In the genomic region with DNA sequence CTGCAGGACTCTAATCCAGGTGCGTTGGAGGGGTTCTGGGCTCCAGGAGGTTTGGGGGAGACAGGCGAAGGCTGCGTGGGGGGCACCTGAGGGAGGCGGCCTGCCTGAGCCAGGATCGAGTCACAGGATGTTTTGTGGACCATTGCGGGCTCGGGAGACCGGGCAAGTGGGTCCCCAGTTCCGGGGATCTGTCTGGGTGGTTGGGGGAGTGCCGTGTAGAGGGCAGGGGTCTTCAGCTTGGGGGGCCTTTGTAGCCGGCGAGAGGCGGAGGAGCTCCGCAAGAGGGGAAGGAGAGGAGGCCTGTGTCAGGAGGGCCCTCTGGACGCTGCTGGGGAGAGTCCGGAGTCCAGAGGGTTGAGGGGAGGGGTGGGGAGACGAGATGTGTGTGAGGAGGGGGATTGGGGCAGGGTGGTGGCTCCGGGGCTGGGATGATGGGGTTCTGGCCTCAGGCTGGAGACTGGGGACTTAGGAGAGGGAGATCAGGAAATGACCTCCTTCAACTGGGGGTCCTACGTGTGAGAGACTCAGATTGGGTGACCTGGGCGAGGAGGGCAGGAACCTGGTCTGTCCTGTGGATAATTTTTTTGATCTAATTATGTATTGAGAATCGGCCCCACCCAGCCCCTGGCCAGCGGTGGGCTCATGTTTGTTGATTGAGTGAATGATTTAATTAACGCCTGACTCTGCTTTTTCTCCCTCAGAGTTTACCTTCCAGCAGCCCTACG, we compare ENCODE assay signal across 1 cellular context.
TF ChIP-seq lines count a peak whose summit lies in the region.

No MANE protein-coding gene starts in this region.

TF ChIP-seq in HepG2, 621 proteins besides CTCF, POLR2A, EP300 and RAD21 (continued from another document and continues in another):
- no peak for TF ChIP-seq ONECUT2 (CRISPR knock-in tag; IDR thresholded peaks at IDR 0.05)
- TF ChIP-seq, protein P1, sequence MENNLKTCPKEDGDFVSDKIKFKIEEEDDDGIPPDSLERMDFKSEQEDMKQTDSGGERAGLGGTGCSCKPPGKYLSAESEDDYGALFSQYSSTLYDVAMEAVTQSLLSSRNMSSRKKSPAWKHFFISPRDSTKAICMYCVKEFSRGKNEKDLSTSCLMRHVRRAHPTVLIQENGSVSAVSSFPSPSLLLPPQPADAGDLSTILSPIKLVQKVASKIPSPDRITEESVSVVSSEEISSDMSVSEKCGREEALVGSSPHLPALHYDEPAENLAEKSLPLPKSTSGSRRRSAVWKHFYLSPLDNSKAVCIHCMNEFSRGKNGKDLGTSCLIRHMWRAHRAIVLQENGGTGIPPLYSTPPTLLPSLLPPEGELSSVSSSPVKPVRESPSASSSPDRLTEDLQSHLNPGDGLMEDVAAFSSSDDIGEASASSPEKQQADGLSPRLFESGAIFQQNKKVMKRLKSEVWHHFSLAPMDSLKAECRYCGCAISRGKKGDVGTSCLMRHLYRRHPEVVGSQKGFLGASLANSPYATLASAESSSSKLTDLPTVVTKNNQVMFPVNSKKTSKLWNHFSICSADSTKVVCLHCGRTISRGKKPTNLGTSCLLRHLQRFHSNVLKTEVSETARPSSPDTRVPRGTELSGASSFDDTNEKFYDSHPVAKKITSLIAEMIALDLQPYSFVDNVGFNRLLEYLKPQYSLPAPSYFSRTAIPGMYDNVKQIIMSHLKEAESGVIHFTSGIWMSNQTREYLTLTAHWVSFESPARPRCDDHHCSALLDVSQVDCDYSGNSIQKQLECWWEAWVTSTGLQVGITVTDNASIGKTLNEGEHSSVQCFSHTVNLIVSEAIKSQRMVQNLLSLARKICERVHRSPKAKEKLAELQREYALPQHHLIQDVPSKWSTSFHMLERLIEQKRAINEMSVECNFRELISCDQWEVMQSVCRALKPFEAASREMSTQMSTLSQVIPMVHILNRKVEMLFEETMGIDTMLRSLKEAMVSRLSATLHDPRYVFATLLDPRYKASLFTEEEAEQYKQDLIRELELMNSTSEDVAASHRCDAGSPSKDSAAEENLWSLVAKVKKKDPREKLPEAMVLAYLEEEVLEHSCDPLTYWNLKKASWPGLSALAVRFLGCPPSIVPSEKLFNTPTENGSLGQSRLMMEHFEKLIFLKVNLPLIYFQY (CRISPR knock-in tag; IDR thresholded peaks at IDR 0.05; ENCODE audit: borderline replicate concordance) = no peak
- TF ChIP-seq ZNF17 (CRISPR knock-in tag; IDR thresholded peaks at IDR 0.05) = no peak
- no peak for TF ChIP-seq SP5 (CRISPR knock-in tag; IDR thresholded peaks at IDR 0.05; ENCODE audit: borderline replicate concordance, low read depth)
- TF ChIP-seq, protein P2, sequence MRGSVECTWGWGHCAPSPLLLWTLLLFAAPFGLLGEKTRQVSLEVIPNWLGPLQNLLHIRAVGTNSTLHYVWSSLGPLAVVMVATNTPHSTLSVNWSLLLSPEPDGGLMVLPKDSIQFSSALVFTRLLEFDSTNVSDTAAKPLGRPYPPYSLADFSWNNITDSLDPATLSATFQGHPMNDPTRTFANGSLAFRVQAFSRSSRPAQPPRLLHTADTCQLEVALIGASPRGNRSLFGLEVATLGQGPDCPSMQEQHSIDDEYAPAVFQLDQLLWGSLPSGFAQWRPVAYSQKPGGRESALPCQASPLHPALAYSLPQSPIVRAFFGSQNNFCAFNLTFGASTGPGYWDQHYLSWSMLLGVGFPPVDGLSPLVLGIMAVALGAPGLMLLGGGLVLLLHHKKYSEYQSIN (CRISPR knock-in tag; IDR thresholded peaks at IDR 0.05; ENCODE audit: borderline replicate concordance) = no peak
- no peak for TF ChIP-seq ARHGAP35 (CRISPR knock-in tag; IDR thresholded peaks at IDR 0.05; ENCODE audit: borderline replicate concordance)
- TF ChIP-seq ZNF292 (CRISPR knock-in tag; IDR thresholded peaks at IDR 0.05; ENCODE audit: borderline replicate concordance, low read depth) = peak; percentile 65; the same call in 1 of the 2 replicates
- peak; percentile 10 for TF ChIP-seq HNRNPLL (IDR thresholded peaks at IDR 0.05; ENCODE audit: low read depth, low read length, poor library complexity, severe bottlenecking)
- TF ChIP-seq, protein P3, sequence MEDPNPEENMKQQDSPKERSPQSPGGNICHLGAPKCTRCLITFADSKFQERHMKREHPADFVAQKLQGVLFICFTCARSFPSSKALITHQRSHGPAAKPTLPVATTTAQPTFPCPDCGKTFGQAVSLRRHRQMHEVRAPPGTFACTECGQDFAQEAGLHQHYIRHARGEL (CRISPR knock-in tag; IDR thresholded peaks at IDR 0.05) = no peak; the same call in 1 of the 2 replicates
- no peak for TF ChIP-seq GPN1 (CRISPR knock-in tag; IDR thresholded peaks at IDR 0.05; ENCODE audit: borderline replicate concordance)
- TF ChIP-seq, protein P4, sequence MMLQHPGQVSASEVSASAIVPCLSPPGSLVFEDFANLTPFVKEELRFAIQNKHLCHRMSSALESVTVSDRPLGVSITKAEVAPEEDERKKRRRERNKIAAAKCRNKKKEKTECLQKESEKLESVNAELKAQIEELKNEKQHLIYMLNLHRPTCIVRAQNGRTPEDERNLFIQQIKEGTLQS (CRISPR knock-in tag; IDR thresholded peaks at IDR 0.05) = no peak
- TF ChIP-seq, protein P5, sequence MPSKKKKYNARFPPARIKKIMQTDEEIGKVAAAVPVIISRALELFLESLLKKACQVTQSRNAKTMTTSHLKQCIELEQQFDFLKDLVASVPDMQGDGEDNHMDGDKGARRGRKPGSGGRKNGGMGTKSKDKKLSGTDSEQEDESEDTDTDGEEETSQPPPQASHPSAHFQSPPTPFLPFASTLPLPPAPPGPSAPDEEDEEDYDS (CRISPR knock-in tag; IDR thresholded peaks at IDR 0.05) = no peak
- no peak for TF ChIP-seq ATF7 (IDR thresholded peaks at IDR 0.05)
- TF ChIP-seq ATF7 (CRISPR knock-in tag; IDR thresholded peaks at IDR 0.05) = no peak
- TF ChIP-seq ZSCAN20 (CRISPR knock-in tag; IDR thresholded peaks at IDR 0.05; ENCODE audit: borderline replicate concordance) = no peak
- peak; percentile 21; the same call in 1 of the 2 replicates for TF ChIP-seq ZNF619 (CRISPR knock-in tag; IDR thresholded peaks at IDR 0.05)
- no peak for TF ChIP-seq ZNF329 (CRISPR knock-in tag; IDR thresholded peaks at IDR 0.05; ENCODE audit: low read depth)
- TF ChIP-seq RFX5 (IDR thresholded peaks at IDR 0.05; ENCODE audit: low read depth, low read length) = no peak
- TF ChIP-seq, protein P6, sequence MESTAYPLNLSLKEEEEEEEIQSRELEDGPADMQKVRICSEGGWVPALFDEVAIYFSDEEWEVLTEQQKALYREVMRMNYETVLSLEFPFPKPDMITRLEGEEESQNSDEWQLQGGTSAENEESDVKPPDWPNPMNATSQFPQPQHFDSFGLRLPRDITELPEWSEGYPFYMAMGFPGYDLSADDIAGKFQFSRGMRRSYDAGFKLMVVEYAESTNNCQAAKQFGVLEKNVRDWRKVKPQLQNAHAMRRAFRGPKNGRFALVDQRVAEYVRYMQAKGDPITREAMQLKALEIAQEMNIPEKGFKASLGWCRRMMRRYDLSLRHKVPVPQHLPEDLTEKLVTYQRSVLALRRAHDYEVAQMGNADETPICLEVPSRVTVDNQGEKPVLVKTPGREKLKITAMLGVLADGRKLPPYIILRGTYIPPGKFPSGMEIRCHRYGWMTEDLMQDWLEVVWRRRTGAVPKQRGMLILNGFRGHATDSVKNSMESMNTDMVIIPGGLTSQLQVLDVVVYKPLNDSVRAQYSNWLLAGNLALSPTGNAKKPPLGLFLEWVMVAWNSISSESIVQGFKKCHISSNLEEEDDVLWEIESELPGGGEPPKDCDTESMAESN (CRISPR knock-in tag; conservative IDR thresholded peaks at IDR 0.05) = peak; percentile 30
- TF ChIP-seq ZNF549 (CRISPR knock-in tag; IDR thresholded peaks at IDR 0.05) = no peak
- TF ChIP-seq ZNF737 (CRISPR knock-in tag; IDR thresholded peaks at IDR 0.05; ENCODE audit: borderline replicate concordance) = no peak
- no peak; the same call in 1 of the 2 replicates for TF ChIP-seq NFYC (CRISPR knock-in tag; IDR thresholded peaks at IDR 0.05)
- no peak for TF ChIP-seq ZNF274 (CRISPR knock-in tag; IDR thresholded peaks at IDR 0.05)
- no peak for TF ChIP-seq KDM4B (CRISPR knock-in tag; IDR thresholded peaks at IDR 0.05)
- no peak for TF ChIP-seq KMT2B (CRISPR knock-in tag; IDR thresholded peaks at IDR 0.05)
- TF ChIP-seq, protein P7, sequence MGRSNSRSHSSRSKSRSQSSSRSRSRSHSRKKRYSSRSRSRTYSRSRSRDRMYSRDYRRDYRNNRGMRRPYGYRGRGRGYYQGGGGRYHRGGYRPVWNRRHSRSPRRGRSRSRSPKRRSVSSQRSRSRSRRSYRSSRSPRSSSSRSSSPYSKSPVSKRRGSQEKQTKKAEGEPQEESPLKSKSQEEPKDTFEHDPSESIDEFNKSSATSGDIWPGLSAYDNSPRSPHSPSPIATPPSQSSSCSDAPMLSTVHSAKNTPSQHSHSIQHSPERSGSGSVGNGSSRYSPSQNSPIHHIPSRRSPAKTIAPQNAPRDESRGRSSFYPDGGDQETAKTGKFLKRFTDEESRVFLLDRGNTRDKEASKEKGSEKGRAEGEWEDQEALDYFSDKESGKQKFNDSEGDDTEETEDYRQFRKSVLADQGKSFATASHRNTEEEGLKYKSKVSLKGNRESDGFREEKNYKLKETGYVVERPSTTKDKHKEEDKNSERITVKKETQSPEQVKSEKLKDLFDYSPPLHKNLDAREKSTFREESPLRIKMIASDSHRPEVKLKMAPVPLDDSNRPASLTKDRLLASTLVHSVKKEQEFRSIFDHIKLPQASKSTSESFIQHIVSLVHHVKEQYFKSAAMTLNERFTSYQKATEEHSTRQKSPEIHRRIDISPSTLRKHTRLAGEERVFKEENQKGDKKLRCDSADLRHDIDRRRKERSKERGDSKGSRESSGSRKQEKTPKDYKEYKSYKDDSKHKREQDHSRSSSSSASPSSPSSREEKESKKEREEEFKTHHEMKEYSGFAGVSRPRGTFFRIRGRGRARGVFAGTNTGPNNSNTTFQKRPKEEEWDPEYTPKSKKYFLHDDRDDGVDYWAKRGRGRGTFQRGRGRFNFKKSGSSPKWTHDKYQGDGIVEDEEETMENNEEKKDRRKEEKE (IDR thresholded peaks at IDR 0.05) = no peak
- TF ChIP-seq SKI (IDR thresholded peaks at IDR 0.05; ENCODE audit: partially characterized antibody) = no peak
- TF ChIP-seq RBM39 (IDR thresholded peaks at IDR 0.05; ENCODE audit: low read depth, low read length, poor library complexity, severe bottlenecking) = no peak
- no peak for TF ChIP-seq NFE2L1 (CRISPR knock-in tag; IDR thresholded peaks at IDR 0.05; ENCODE audit: borderline replicate concordance)
- TF ChIP-seq ZFX (CRISPR knock-in tag; IDR thresholded peaks at IDR 0.05; ENCODE audit: low read depth) = no peak
- no peak for TF ChIP-seq ADNP (CRISPR knock-in tag; IDR thresholded peaks at IDR 0.05)
- TF ChIP-seq ZNF589 (CRISPR knock-in tag; conservative IDR thresholded peaks at IDR 0.05) = peak; percentile 93; the same call in 1 of the 2 replicates
- no peak for TF ChIP-seq PTBP1 (IDR thresholded peaks at IDR 0.05; ENCODE audit: low read depth, low read length, poor library complexity, severe bottlenecking)
- no peak for TF ChIP-seq MXD4 (CRISPR knock-in tag; IDR thresholded peaks at IDR 0.05)
- TF ChIP-seq TBX3 (IDR thresholded peaks at IDR 0.05; ENCODE audit: borderline replicate concordance) = no peak
- TF ChIP-seq CAMTA2 (CRISPR knock-in tag; IDR thresholded peaks at IDR 0.05; ENCODE audit: borderline replicate concordance) = 0 out of 2 replicates have a peak, but pooled peaks have one; percentile 90
- TF ChIP-seq ZNF205 (CRISPR knock-in tag; IDR thresholded peaks at IDR 0.05) = no peak
- no peak for TF ChIP-seq CENPT (CRISPR knock-in tag; IDR thresholded peaks at IDR 0.05; ENCODE audit: low read depth)
- TF ChIP-seq ETV5 (CRISPR knock-in tag; IDR thresholded peaks at IDR 0.05; ENCODE audit: borderline replicate concordance) = no peak
- no peak for TF ChIP-seq IRX3 (CRISPR knock-in tag; IDR thresholded peaks at IDR 0.05; ENCODE audit: borderline replicate concordance, low read depth)
- TF ChIP-seq MTA3 (CRISPR knock-in tag; IDR thresholded peaks at IDR 0.05) = 0 out of 2 replicates have a peak, but pooled peaks have one; percentile 51
- TF ChIP-seq SIN3B (IDR thresholded peaks at IDR 0.05; ENCODE audit: low read length) = 0 out of 2 replicates have a peak, but pooled peaks have one; percentile 42
- TF ChIP-seq, protein P8, sequence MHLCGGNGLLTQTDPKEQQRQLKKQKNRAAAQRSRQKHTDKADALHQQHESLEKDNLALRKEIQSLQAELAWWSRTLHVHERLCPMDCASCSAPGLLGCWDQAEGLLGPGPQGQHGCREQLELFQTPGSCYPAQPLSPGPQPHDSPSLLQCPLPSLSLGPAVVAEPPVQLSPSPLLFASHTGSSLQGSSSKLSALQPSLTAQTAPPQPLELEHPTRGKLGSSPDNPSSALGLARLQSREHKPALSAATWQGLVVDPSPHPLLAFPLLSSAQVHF (CRISPR knock-in tag; IDR thresholded peaks at IDR 0.05) = no peak; the same call in 1 of the 2 replicates
- TF ChIP-seq ZNF282 (IDR thresholded peaks at IDR 0.05; ENCODE audit: partially characterized antibody) = no peak
- TF ChIP-seq MAFG (CRISPR knock-in tag; IDR thresholded peaks at IDR 0.05) = no peak
- no peak for TF ChIP-seq DPF2 (CRISPR knock-in tag; IDR thresholded peaks at IDR 0.05; ENCODE audit: borderline replicate concordance, low read depth)
- no peak for TF ChIP-seq ATF7-NPFF (CRISPR knock-in tag; IDR thresholded peaks at IDR 0.05; ENCODE audit: low read depth)
- no peak for TF ChIP-seq ATF1 (CRISPR knock-in tag; IDR thresholded peaks at IDR 0.05)
- TF ChIP-seq, protein P9, sequence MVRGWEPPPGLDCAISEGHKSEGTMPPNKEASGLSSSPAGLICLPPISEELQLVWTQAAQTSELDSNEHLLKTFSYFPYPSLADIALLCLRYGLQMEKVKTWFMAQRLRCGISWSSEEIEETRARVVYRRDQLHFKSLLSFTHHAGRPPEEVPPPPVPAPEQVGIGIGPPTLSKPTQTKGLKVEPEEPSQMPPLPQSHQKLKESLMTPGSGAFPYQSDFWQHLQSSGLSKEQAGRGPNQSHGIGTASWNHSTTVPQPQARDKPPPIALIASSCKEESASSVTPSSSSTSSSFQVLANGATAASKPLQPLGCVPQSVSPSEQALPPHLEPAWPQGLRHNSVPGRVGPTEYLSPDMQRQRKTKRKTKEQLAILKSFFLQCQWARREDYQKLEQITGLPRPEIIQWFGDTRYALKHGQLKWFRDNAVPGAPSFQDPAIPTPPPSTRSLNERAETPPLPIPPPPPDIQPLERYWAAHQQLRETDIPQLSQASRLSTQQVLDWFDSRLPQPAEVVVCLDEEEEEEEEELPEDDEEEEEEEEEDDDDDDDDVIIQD (CRISPR knock-in tag; IDR thresholded peaks at IDR 0.05; ENCODE audit: low read depth) = no peak
- TF ChIP-seq ZNF10 (CRISPR knock-in tag; IDR thresholded peaks at IDR 0.05; ENCODE audit: borderline replicate concordance, low read depth) = no peak
- no peak for TF ChIP-seq KLF16 (CRISPR knock-in tag; IDR thresholded peaks at IDR 0.05)
